Comparison of ENCODE assay signal across 8 cellular contexts in genomic region chr4:26861434-26862186, GRCh38. TPM values are rescaled to one million over a fixed set of nuclear protein-coding genes. Genes with fewer than 3 reads are reported as not detected.
A peak's percentile ranks its signal among the peaks of the same experiment; 100 is the strongest.
DNase-seq lines count a peak whose midpoint lies in the region; ATAC-seq and TF ChIP-seq lines count a peak whose summit lies in the region.

No MANE protein-coding gene starts in this region.

- peaks cover 5 to 57% (median 29%) of the 10 kb centered on the region in 4 donors for H3K4me1 ChIP-seq in liver (ENCODE audit: control insufficient read depth in 4 of 4, insufficient read depth in 4 of 4, low read length in 3 of 4)

- peak overlapping the region; percentile 91 for H3K27ac ChIP-seq in 22Rv1
- H3K27ac ChIP-seq in coronary artery, result peak overlapping the region; percentile 87 to 97
- H3K27ac ChIP-seq in liver (ENCODE audit: low read depth in 1 of 2, low read length in 2 of 2), result peak overlapping the region; percentile 94 to 95

- no peaks in the 10 kb centered on the region for H3K36me3 ChIP-seq in liver (ENCODE audit: control insufficient read depth in 4 of 4, insufficient read depth in 3 of 4, low read depth in 1 of 4, low read length in 3 of 4)

- WGBS in liver, result under 1% methylated on average over 36 of the region's 36 CpGs

- ATAC-seq in GM18858 (IDR thresholded peaks at IDR 0.05; ENCODE audit: unreplicated experiment) (peak; percentile 25), HG03066 (IDR thresholded peaks at IDR 0.05; ENCODE audit: low read depth, unreplicated experiment) (peak; percentile 40)

- DNase-seq in NCI-H2227 treated with DMSO at 0.1 percent for 48 hours (lab: John Stamatoyannopoulos, UW), result peak; percentile 36
- peak; percentile 74 to 76 for DNase-seq in activated CD4-positive, alpha-beta T cell treated with anti-CD3 and anti-CD28 coated beads for 4 hours
- peak; percentile 84 for DNase-seq in coronary artery (ENCODE audit: low spot score)
- DNase-seq in stimulated activated CD4-positive, alpha-beta T cell treated with anti-CD3 and anti-CD28 coated beads, TNF-alpha, amount 100 ng/mL, for 1 hour (ENCODE audit: low read depth in 3 of 3, low spot score in 1 of 3), result peak in 2 of 3 donors; percentile 41 to 58

- H3K4me3 ChIP-seq in coronary artery (peak overlapping the region; percentile 95), liver (ENCODE audit: low read depth in 1 of 3, low read length in 3 of 3) (peak overlapping the region; percentile 78 to 99 (median 80))

- TF ChIP-seq CTCF in 22Rv1 (IDR thresholded peaks at IDR 0.05) (no peak), coronary artery (IDR thresholded peaks at IDR 0.05) (no peak), liver (IDR thresholded peaks at IDR 0.05; ENCODE audit: low read depth, low read length, missing input control) (no peak)

- H3K9me3 ChIP-seq in liver (ENCODE audit: control insufficient read depth in 4 of 4, low read length in 3 of 4), result no peaks in the 10 kb centered on the region

- TF ChIP-seq RAD21 in liver (IDR thresholded peaks at IDR 0.05), result peak; percentile 17 to 57

- no peaks in the 10 kb centered on the region for H3K27me3 ChIP-seq in liver (ENCODE audit: control insufficient read depth in 4 of 4, insufficient read depth in 4 of 4, low read length in 3 of 4)

- peak overlapping the region; percentile 45 to 83 for H3K9ac ChIP-seq in liver (ENCODE audit: low read depth in 1 of 2, low read length in 2 of 2)

TF ChIP-seq in liver, 16 proteins besides CTCF, POLR2A, EP300 and RAD21:
- no peak for TF ChIP-seq HNF4A (conservative IDR thresholded peaks at IDR 0.05)
- peak; percentile 48 for TF ChIP-seq REST (IDR thresholded peaks at IDR 0.05)
- TF ChIP-seq FOXA2 (IDR thresholded peaks at IDR 0.05), result no peak
- TF ChIP-seq SP1 (IDR thresholded peaks at IDR 0.05), result no peak
- TF ChIP-seq JUND (IDR thresholded peaks at IDR 0.05), result no peak
- TF ChIP-seq YY1 (IDR thresholded peaks at IDR 0.05), result peak; percentile 47
- TF ChIP-seq EGR1 (IDR thresholded peaks at IDR 0.05; ENCODE audit: low read depth in 2 of 2), result no peak
- TF ChIP-seq GABPA (IDR thresholded peaks at IDR 0.05 in 1 of 2, conservative IDR thresholded peaks at IDR 0.05 in 1 of 2), result no peak

RNA-seq across cellular contexts. Expression of gene STIM2, which starts 1.0 kb away (rescaled TPM):
- 10 to 100 TPM in 1 of 2 donors, 1 to 10 TPM in 1; 5.4 to 11.1 TPM for total RNA-seq in liver
- 1 to 10 TPM; 6.6 to 7.2 TPM for polyA plus RNA-seq in liver

Comparison
In these comparisons a context has a peak if more than half of its experiments do, and no peak if none do; other contexts are left out.
1. Peak in every context shown above with its lines: DNase-seq, ATAC-seq, H3K4me3 ChIP-seq and H3K27ac ChIP-seq.